9 cellular contexts compared by ENCODE assay signal in the genomic region with DNA sequence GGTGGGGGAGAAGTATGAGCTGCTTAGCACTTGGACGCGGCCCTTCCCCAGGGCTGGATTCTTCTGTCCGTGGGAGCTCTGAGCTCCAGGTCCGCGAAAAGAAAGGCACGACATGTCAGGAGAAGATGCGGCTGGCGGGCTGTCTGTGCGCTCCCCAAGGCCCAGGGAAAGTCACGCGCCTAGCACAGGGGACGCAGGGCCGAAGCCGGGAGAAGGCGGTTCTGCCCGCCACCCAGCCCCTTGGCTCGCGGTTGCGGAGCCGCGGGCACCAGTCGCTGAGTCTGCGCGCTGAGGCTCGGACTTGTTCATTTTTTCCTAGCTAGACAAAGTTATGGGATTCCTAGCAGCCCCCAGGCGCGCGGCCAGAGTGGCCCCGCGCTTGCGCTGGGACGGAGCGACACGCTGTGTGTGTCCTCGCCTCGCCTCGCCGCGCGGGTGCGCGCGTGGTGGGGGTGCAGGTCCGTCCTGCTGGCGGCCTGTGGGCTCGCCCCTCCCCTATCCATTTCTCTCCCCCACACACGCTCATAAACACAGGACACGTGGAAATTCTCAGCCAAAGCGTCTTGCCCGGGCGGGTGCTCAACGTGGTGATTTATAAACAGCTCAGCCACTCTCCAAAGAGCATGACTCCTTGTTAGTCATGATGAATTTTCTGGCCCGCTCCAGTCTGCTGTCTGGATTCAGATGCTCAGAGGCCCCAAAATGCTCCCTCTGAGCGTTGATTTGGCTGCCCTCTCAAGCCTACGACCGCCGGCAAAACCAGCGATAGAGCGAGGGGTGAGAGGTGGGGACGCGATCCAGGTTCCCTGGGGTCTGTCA. TPM values are rescaled to one million over a fixed set of nuclear protein-coding genes. Genes with fewer than 3 reads are reported as not detected.
DNase-seq lines count a peak whose midpoint lies in the region; ATAC-seq and TF ChIP-seq lines count a peak whose summit lies in the region.
"Had no signal": no experiment of that assay in that cellular context is flagged by ENCODE, and none has a peak within 500 bp of the region (broad histone marks: within the 10 kb centered on the region; RNA-seq: fewer than 3 reads in every experiment).

No MANE protein-coding gene starts in this region.

- peak overlapping the region; percentile 88 to 92 for H3K4me3 Mint-ChIP-seq in activated T-cell treated with anti-CD3 and anti-CD28 coated beads, Interleukin-2, amount 50 U/mL, for 72 hours

- H3K4me3 ChIP-seq in RWPE2 (ENCODE audit: severe bottlenecking), result no peak overlapping the region
- H3K4me3 ChIP-seq in fibroblast of mammary gland (ENCODE audit: control insufficient read depth, low read depth, low read length), result peak overlapping the region; percentile 10
- H3K4me3 ChIP-seq in neuron (ENCODE audit: low read length), result peak overlapping the region; percentile 76

- peak; percentile 14 to 16 for DNase-seq in activated T-cell treated with anti-CD3 and anti-CD28 coated beads, Interleukin-2, amount 50 U/mL, for 72 hours
- no peak for DNase-seq in activated T-cell treated with anti-CD3 and anti-CD28 coated beads, Interleukin-2, amount 50 U/mL, for 1 hour
- DNase-seq in RWPE2 (ENCODE audit: low spot score) (no peak), fibroblast of mammary gland (ENCODE audit: low read depth) (peak; percentile 86), HT-29 (ENCODE audit: low spot score) (no peak)
- no peak for DNase-seq in activated effector memory CD4-positive, alpha-beta T cell treated with anti-CD3 and anti-CD28 coated beads, Interleukin-2, amount 50 U/mL, for 16 hours

- H3K4me1 ChIP-seq in RWPE2 (ENCODE audit: insufficient read depth, poor library complexity, severe bottlenecking) (no peaks in the 10 kb centered on the region), neuron (ENCODE audit: insufficient read depth, low read length) (peaks cover 27% of the 10 kb centered on the region)

- peaks cover 2 to 3% of the 10 kb centered on the region in 2 donors for H3K36me3 Mint-ChIP-seq in activated T-cell treated with anti-CD3 and anti-CD28 coated beads, Interleukin-2, amount 50 U/mL, for 72 hours (ENCODE audit: insufficient read depth in 2 of 2)

- no peaks in the 10 kb centered on the region for H3K9me3 Mint-ChIP-seq in activated T-cell treated with anti-CD3 and anti-CD28 coated beads, Interleukin-2, amount 50 U/mL, for 72 hours
- H3K9me3 Mint-ChIP-seq: activated naive CD4-positive, alpha-beta T cell treated with anti-CD3 and anti-CD28 coated beads, Interleukin-2, amount 50 U/mL, for 72 hours had no signal

- H3K27ac ChIP-seq in RWPE2 (ENCODE audit: poor library complexity, severe bottlenecking), result no peak overlapping the region

- no peaks in the 10 kb centered on the region for H3K9me3 ChIP-seq in RWPE2 (ENCODE audit: severe bottlenecking)
- H3K9me3 ChIP-seq in neuron (ENCODE audit: low read length), result no peaks in the 10 kb centered on the region

- peak in 1 of 2 donors; percentile 11 for ATAC-seq in activated T-cell treated with anti-CD3 and anti-CD28 coated beads, Interleukin-2, amount 50 U/mL, for 72 hours (replicated peaks in 1 of 2)
- peak; percentile 51 for ATAC-seq in RWPE2 (ENCODE audit: low read depth)
- no peak for ATAC-seq in HG02763 (IDR thresholded peaks at IDR 0.05; ENCODE audit: unreplicated experiment)

- H3K27me3 Mint-ChIP-seq in activated T-cell treated with anti-CD3 and anti-CD28 coated beads, Interleukin-2, amount 50 U/mL, for 72 hours (ENCODE audit: low read depth), result peaks cover 88% of the 10 kb centered on the region

- H3K4me1 Mint-ChIP-seq in activated T-cell treated with anti-CD3 and anti-CD28 coated beads, Interleukin-2, amount 50 U/mL, for 72 hours (ENCODE audit: low read depth), result peaks cover 63% of the 10 kb centered on the region

- TF ChIP-seq CTCF in RWPE2 (IDR thresholded peaks at IDR 0.05; ENCODE audit: poor library complexity, severe bottlenecking) (no peak), fibroblast of mammary gland (conservative IDR thresholded peaks at IDR 0.05; ENCODE audit: control insufficient read depth, insufficient read depth, low read depth, low read length) (no peak)

- H3K27ac Mint-ChIP-seq in activated T-cell treated with anti-CD3 and anti-CD28 coated beads, Interleukin-2, amount 50 U/mL, for 72 hours, result no peak overlapping the region

- H2AFZ ChIP-seq in neuron (ENCODE audit: low read depth, low read length), result no peak overlapping the region

- H3K36me3 ChIP-seq in RWPE2 (ENCODE audit: low read depth), result no peaks in the 10 kb centered on the region
- peaks cover 16% of the 10 kb centered on the region for H3K36me3 ChIP-seq in neuron (ENCODE audit: insufficient read depth, low read length)

- H3K27me3 ChIP-seq in RWPE2 (ENCODE audit: insufficient read depth, poor library complexity, severe bottlenecking) (peaks cover 96% of the 10 kb centered on the region), neuron (ENCODE audit: insufficient read depth, low read length) (no peaks in the 10 kb centered on the region)

RNA-seq across cellular contexts. Expression of gene POU3F2, which starts 1.9 kb away (rescaled TPM):
- not detected for total RNA-seq in activated T-cell treated with anti-CD3 and anti-CD28 coated beads, Interleukin-2, amount 50 U/mL, for 72 hours
- total RNA-seq in HT-29 (2014; rRNA removed; shearing (Covaris generic)), result not detected in 2 replicates
- total RNA-seq: activated naive CD4-positive, alpha-beta T cell treated with anti-CD3 and anti-CD28 coated beads, Interleukin-2, amount 50 U/mL, for 72 hours had no signal

Comparison
In these comparisons a context has a peak if more than half of its experiments do, and no peak if none do; other contexts are left out.
1. DNase-seq: peak in activated T-cell treated with anti-CD3 and anti-CD28 coated beads, Interleukin-2, amount 50 U/mL, for 72 hours (2 of 2) and fibroblast of mammary gland (single experiment); none in activated T-cell treated with anti-CD3 and anti-CD28 coated beads, Interleukin-2, amount 50 U/mL, for 1 hour (single experiment), RWPE2 (single experiment), activated effector memory CD4-positive, alpha-beta T cell treated with anti-CD3 and anti-CD28 coated beads, Interleukin-2, amount 50 U/mL, for 16 hours (single experiment) and HT-29 (single experiment).